1 cellular context compared by ENCODE assay signal in genomic region chr2:3243804-3244203, GRCh38.
TF ChIP-seq lines count a peak whose summit lies in the region.

No MANE protein-coding gene starts in this region.

TF ChIP-seq in SK-N-SH treated with all-trans-retinoic acid at 6 μM for 48 hours, 23 proteins besides CTCF, POLR2A, EP300 and RAD21 (continued from another document):
- TF ChIP-seq, protein P1, sequence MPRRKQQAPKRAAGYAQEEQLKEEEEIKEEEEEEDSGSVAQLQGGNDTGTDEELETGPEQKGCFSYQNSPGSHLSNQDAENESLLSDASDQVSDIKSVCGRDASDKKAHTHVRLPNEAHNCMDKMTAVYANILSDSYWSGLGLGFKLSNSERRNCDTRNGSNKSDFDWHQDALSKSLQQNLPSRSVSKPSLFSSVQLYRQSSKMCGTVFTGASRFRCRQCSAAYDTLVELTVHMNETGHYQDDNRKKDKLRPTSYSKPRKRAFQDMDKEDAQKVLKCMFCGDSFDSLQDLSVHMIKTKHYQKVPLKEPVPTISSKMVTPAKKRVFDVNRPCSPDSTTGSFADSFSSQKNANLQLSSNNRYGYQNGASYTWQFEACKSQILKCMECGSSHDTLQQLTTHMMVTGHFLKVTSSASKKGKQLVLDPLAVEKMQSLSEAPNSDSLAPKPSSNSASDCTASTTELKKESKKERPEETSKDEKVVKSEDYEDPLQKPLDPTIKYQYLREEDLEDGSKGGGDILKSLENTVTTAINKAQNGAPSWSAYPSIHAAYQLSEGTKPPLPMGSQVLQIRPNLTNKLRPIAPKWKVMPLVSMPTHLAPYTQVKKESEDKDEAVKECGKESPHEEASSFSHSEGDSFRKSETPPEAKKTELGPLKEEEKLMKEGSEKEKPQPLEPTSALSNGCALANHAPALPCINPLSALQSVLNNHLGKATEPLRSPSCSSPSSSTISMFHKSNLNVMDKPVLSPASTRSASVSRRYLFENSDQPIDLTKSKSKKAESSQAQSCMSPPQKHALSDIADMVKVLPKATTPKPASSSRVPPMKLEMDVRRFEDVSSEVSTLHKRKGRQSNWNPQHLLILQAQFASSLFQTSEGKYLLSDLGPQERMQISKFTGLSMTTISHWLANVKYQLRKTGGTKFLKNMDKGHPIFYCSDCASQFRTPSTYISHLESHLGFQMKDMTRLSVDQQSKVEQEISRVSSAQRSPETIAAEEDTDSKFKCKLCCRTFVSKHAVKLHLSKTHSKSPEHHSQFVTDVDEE (CRISPR knock-in tag; IDR thresholded peaks at IDR 0.05), result no peak
- TF ChIP-seq ZC3H10 (CRISPR knock-in tag; IDR thresholded peaks at IDR 0.05), result no peak
TF ChIP-seq in SK-N-SH treated with all-trans-retinoic acid at 6 μM for 48 hours: peak in this region for 0.
